Comparison of ENCODE assay signal across 2 cellular contexts in genomic region chr3:16474304-16474703, GRCh38.
TF ChIP-seq lines count a peak whose summit lies in the region.

No MANE protein-coding gene starts in this region.

TF ChIP-seq in HEK293, 187 proteins besides CTCF, POLR2A, EP300 and RAD21 (continued from another document):
- no peak for TF ChIP-seq ZBTB49 (tag by site-specific recombination; IDR thresholded peaks at IDR 0.05; ENCODE audit: low read depth)
- no peak for TF ChIP-seq ZNF174 (tag by site-specific recombination; IDR thresholded peaks at IDR 0.05)
- 0 out of 2 replicates have a peak, but pooled peaks have one; percentile 24 for TF ChIP-seq ZNF341 (tag by site-specific recombination; IDR thresholded peaks at IDR 0.05; ENCODE audit: low read depth)
- TF ChIP-seq GLIS1 (tag by site-specific recombination; IDR thresholded peaks at IDR 0.05) = 0 out of 2 replicates have a peak, but pooled peaks have one; percentile 13
- no peak for TF ChIP-seq ZNF169 (tag by site-specific recombination; IDR thresholded peaks at IDR 0.05)

TF ChIP-seq in SK-N-SH, 30 proteins besides CTCF, POLR2A, EP300 and RAD21 (continued from another document):
- peak; percentile 43; the same call in 1 of the 2 replicates for TF ChIP-seq PBX3 (IDR thresholded peaks at IDR 0.05)
- no peak for TF ChIP-seq GATA2 (CRISPR knock-in tag; IDR thresholded peaks at IDR 0.05)
